Comparison of ENCODE assay signal across 8 cellular contexts in the genomic region with DNA sequence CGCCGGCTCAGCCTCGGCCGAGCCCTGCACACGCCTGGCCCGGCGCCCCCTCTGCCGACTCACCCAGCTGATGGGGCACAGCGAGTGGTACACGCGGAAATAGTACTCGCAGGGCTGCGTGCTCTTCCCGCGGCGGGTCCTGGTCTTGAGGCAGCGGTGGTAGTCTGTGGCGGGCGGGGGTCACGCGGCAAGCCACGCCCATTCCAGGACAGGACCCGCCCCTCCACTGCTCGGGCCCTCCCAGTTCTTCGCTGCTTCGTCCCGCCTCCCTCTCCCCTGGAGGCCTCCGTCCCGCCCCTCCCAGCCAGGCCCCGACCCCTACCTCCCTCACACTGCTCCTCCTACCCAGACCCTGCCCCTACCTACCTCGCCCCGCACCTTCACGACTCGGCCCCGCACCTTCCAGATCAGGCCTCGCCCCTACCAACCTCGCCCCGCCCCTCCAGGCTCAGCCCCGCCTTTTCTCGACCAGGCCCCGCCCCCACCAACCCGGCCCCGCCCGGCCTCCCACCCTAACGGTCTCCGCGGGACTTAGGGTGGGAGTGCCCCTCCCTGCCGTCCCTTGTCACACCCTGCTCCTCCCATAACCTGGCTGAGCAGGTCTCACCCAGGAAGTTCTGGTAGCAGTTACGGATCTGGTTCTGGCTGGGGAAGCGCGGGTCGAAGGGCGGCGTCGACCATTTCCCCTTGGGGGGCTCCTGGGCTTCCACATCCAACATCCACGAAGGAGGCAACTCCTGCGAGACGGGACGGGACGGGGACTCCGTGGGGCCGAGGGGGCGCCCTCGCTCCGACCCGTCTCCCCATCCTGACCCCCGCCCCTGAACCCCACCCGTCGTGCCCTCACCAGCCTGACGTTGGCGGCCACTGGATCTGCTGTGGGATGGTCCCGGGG. TPM values are rescaled to one million over a fixed set of nuclear protein-coding genes. Genes with fewer than 3 reads are reported as not detected.
DNase-seq lines count a peak whose midpoint lies in the region; ATAC-seq and TF ChIP-seq lines count a peak whose summit lies in the region.

No MANE protein-coding gene starts in this region.

- H3K36me3 ChIP-seq in SK-N-MC (ENCODE audit: insufficient read depth, low read length) = no peaks in the 10 kb centered on the region

- no peaks in the 10 kb centered on the region for H3K9me3 Mint-ChIP-seq in activated naive CD4-positive, alpha-beta T cell treated with anti-CD3 and anti-CD28 coated beads, Interleukin-2, amount 50 U/mL, for 24 hours
- no peaks in the 10 kb centered on the region for H3K9me3 Mint-ChIP-seq in progenitor cell of endocrine pancreas (ENCODE audit: low read depth)

- ATAC-seq in Right ventricle myocardium inferior (peak; percentile 83), GM18498 (IDR thresholded peaks at IDR 0.05; ENCODE audit: unreplicated experiment) (no peak), HG02970 (IDR thresholded peaks at IDR 0.05; ENCODE audit: low FRiP score, unreplicated experiment) (no peak)

- no peak for TF ChIP-seq CTCF in HFF-Myc (IDR thresholded peaks at IDR 0.05; ENCODE audit: low read depth, low read length, missing control alignments)
- no peak for TF ChIP-seq CTCF in progenitor cell of endocrine pancreas (IDR thresholded peaks at IDR 0.05; ENCODE audit: unreplicated experiment)

- H3K4me3 Mint-ChIP-seq in activated naive CD4-positive, alpha-beta T cell treated with anti-CD3 and anti-CD28 coated beads, Interleukin-2, amount 50 U/mL, for 24 hours = peak overlapping the region; percentile 82
- peak overlapping the region; percentile 42 for H3K4me3 Mint-ChIP-seq in progenitor cell of endocrine pancreas (ENCODE audit: low read depth)

- intact Hi-C loops in Right ventricle myocardium inferior (cut with DNase I) = no loop called here

- H3K9me3 ChIP-seq in SK-N-MC (ENCODE audit: low read depth, low read length) = no peaks in the 10 kb centered on the region

- H3K27me3 Mint-ChIP-seq in activated naive CD4-positive, alpha-beta T cell treated with anti-CD3 and anti-CD28 coated beads, Interleukin-2, amount 50 U/mL, for 24 hours = peaks cover 25% of the 10 kb centered on the region
- H3K27me3 Mint-ChIP-seq in progenitor cell of endocrine pancreas = peaks cover 75% of the 10 kb centered on the region

- no peak overlapping the region for H3K27ac ChIP-seq in SK-N-MC

- H3K9ac ChIP-seq in SK-N-MC (ENCODE audit: insufficient read length) = peak overlapping the region; percentile 26

- H3K4me1 Mint-ChIP-seq in activated naive CD4-positive, alpha-beta T cell treated with anti-CD3 and anti-CD28 coated beads, Interleukin-2, amount 50 U/mL, for 24 hours = peaks cover 17% of the 10 kb centered on the region
- H3K4me1 Mint-ChIP-seq in progenitor cell of endocrine pancreas (ENCODE audit: low read depth) = no peaks in the 10 kb centered on the region

- DNase-seq in AG08395 (ENCODE audit: low spot score) (peak; percentile 82), HFF-Myc (ENCODE audit: extremely low read depth, low read depth) (no peak), SK-N-MC (ENCODE audit: low read depth, low spot score) (no peak), Right ventricle myocardium inferior (ENCODE audit: missing footprints) (peak; percentile 85), progenitor cell of endocrine pancreas (ENCODE audit: low spot score, unreplicated experiment) (no peak)

- no peak overlapping the region for H3K27ac Mint-ChIP-seq in activated naive CD4-positive, alpha-beta T cell treated with anti-CD3 and anti-CD28 coated beads, Interleukin-2, amount 50 U/mL, for 24 hours
- no peak overlapping the region for H3K27ac Mint-ChIP-seq in progenitor cell of endocrine pancreas

- H3K4me3 ChIP-seq in HFF-Myc (replicated peaks; ENCODE audit: low read depth, low read length) (peak overlapping the region; percentile 33), SK-N-MC (peak overlapping the region; percentile 82)

- no peaks in the 10 kb centered on the region for H3K36me3 Mint-ChIP-seq in activated naive CD4-positive, alpha-beta T cell treated with anti-CD3 and anti-CD28 coated beads, Interleukin-2, amount 50 U/mL, for 24 hours
- H3K36me3 Mint-ChIP-seq in progenitor cell of endocrine pancreas (ENCODE audit: insufficient read depth) = no peaks in the 10 kb centered on the region

RNA-seq across cellular contexts. Expression of gene COX6B2, which starts 0.5 kb away (rescaled TPM):
- total RNA-seq in Right ventricle myocardium inferior (not detected), progenitor cell of endocrine pancreas (not detected in 2 replicates)

RNA-seq across cellular contexts. Expression of gene GARIN5B, which starts 9.0 kb away (rescaled TPM):
- total RNA-seq in Right ventricle myocardium inferior (not detected), progenitor cell of endocrine pancreas (0.09 TPM in 1 of 2 replicates, not detected in the other)

RNA-seq across cellular contexts. Expression of gene KMT5C, which starts 14.4 kb away (rescaled TPM):
- 6.2 TPM for total RNA-seq in Right ventricle myocardium inferior
- total RNA-seq in progenitor cell of endocrine pancreas = 68.4 and 68.6 TPM in 2 replicates

RNA-seq across cellular contexts. Expression of gene IL11, which starts 16.2 kb away (rescaled TPM):
- total RNA-seq in Right ventricle myocardium inferior = not detected
- total RNA-seq in progenitor cell of endocrine pancreas = 2.2 and 2.8 TPM in 2 replicates

RNA-seq across cellular contexts. Expression of gene TMEM190, which starts 22.6 kb away (rescaled TPM):
- total RNA-seq in Right ventricle myocardium inferior = not detected
- total RNA-seq in progenitor cell of endocrine pancreas = 2.3 and 4.3 TPM in 2 replicates

Comparison
In these comparisons a context has a peak if more than half of its experiments do, and no peak if none do; other contexts are left out.
1. DNase-seq: peak in AG08395 (single experiment) and Right ventricle myocardium inferior (single experiment); none in HFF-Myc (single experiment), SK-N-MC (single experiment) and progenitor cell of endocrine pancreas (single experiment).